In genomic region chr11:118146554-118146953, GRCh38 we compare ENCODE assay signal across 1 cellular context.
TF ChIP-seq lines count a peak whose summit lies in the region.

No MANE protein-coding gene starts in this region.

TF ChIP-seq in H1, 55 proteins besides CTCF, POLR2A, EP300 and RAD21:
- TF ChIP-seq ATF2 (IDR thresholded peaks at IDR 0.05; ENCODE audit: low read length) = no peak
- no peak for TF ChIP-seq E2F6 (IDR thresholded peaks at IDR 0.05)
- TF ChIP-seq CTBP2 (IDR thresholded peaks at IDR 0.05; ENCODE audit: borderline replicate concordance, insufficient read depth, insufficient read length, low read length) = no peak
- no peak for TF ChIP-seq EGR1 (IDR thresholded peaks at IDR 0.05; ENCODE audit: borderline replicate concordance, low read depth, low read length)
- no peak for TF ChIP-seq CEBPB (IDR thresholded peaks at IDR 0.05; ENCODE audit: low read depth, low read length)
- TF ChIP-seq FOSL1 (IDR thresholded peaks at IDR 0.05; ENCODE audit: insufficient read depth, low read depth, low read length) = no peak
- no peak for TF ChIP-seq BCL11A (IDR thresholded peaks at IDR 0.05; ENCODE audit: low read depth in 2 of 2, low read length in 2 of 2)
- TF ChIP-seq TCF12 (IDR thresholded peaks at IDR 0.05; ENCODE audit: low read depth, low read length) = no peak
- no peak for TF ChIP-seq CBX5 (IDR thresholded peaks at IDR 0.05; ENCODE audit: low read depth, low read length)
- no peak for TF ChIP-seq ATF3 (IDR thresholded peaks at IDR 0.05; ENCODE audit: insufficient read depth, low read depth, low read length)
- TF ChIP-seq TBP (IDR thresholded peaks at IDR 0.05; ENCODE audit: low read depth, low read length) = no peak
- no peak for TF ChIP-seq SP2 (IDR thresholded peaks at IDR 0.05; ENCODE audit: low read length)
TF ChIP-seq in H1: peak in this region for 0.
